Comparison of ENCODE assay signal across 1 cellular context in the genomic region with DNA sequence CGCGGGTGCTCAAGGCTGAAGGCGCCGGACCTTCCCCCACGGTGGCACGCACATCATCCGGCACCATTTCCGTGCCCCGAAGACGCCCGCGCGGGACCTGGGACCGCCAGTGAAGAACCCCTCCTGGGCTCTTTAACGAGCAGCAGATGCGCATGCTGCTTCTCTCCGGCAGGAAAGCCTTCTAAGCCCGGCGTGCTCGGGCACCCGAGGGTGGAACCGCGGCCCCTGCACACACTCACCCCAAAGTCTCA.
TF ChIP-seq lines count a peak whose summit lies in the region.

No MANE protein-coding gene starts in this region.

TF ChIP-seq in GM23338, 12 proteins besides CTCF, POLR2A, EP300 and RAD21 (continued from another document):
- no peak for TF ChIP-seq ZNF462 (CRISPR knock-in tag; IDR thresholded peaks at IDR 0.05)
TF ChIP-seq in GM23338: peak in this region for 0.
